Comparison of ENCODE assay signal across 15 cellular contexts in the genomic region with DNA sequence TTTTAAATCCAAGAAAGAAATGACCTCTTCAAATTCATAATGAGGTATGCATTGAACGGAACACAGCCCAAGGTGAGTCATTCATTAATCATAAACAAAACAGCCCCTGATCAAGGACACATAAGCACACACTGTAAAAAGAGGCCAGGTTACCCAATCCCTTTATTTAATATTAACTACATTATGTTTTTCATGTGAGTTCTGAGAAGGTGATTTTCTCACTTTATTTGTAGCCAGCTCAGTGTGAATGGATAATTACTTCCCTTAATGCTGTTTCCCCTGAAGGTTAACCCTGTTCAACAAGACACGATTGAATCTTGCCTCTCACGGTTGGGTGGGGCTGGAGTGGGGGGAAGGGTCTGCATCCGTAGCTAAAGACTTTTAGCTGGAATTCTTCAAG.
DNase-seq lines count a peak whose midpoint lies in the region; ATAC-seq and TF ChIP-seq lines count a peak whose summit lies in the region.
"Had no signal": no experiment of that assay in that cellular context is flagged by ENCODE, and none has a peak within 500 bp of the region (broad histone marks: within the 10 kb centered on the region; RNA-seq: fewer than 3 reads in every experiment).

No MANE protein-coding gene starts in this region.

- no peak overlapping the region for H3K27ac ChIP-seq in left lung
- H3K27ac ChIP-seq: gastroesophageal sphincter had no signal

- no peaks in the 10 kb centered on the region for H3K27me3 ChIP-seq in left lung

- peaks cover 9% of the 10 kb centered on the region for H3K4me1 Mint-ChIP-seq in progenitor cell of endocrine pancreas (ENCODE audit: low read depth)
- H3K4me1 Mint-ChIP-seq: activated CD4-positive, alpha-beta memory T cell treated with anti-CD3 and anti-CD28 coated beads, Interleukin-2, amount 10 ng/mL, durations not matched to agents 7 days and 5 days had no signal

- no peak overlapping the region for H3K27ac Mint-ChIP-seq in progenitor cell of endocrine pancreas
- H3K27ac Mint-ChIP-seq: activated CD4-positive, alpha-beta memory T cell treated with anti-CD3 and anti-CD28 coated beads, Interleukin-2, amount 10 ng/mL, durations not matched to agents 7 days and 5 days; activated naive CD4-positive, alpha-beta T cell treated with anti-CD3 and anti-CD28 coated beads for 36 hours had no signal

- peak; percentile 54 for ATAC-seq in HG03432 (IDR thresholded peaks at IDR 0.05; ENCODE audit: unreplicated experiment)
- peak; percentile 76 for ATAC-seq in left lung
- ATAC-seq in GM19467 (IDR thresholded peaks at IDR 0.05; ENCODE audit: unreplicated experiment), result no peak
- ATAC-seq in GM21576 (IDR thresholded peaks at IDR 0.05; ENCODE audit: unreplicated experiment), result no peak
- ATAC-seq: gastroesophageal sphincter, left colon, Right ventricle myocardium inferior had no signal

- no peaks in the 10 kb centered on the region for H3K4me1 ChIP-seq in left lung
- H3K4me1 ChIP-seq: gastroesophageal sphincter had no signal

- H3K36me3 Mint-ChIP-seq in progenitor cell of endocrine pancreas (ENCODE audit: insufficient read depth), result no peaks in the 10 kb centered on the region

- no peaks in the 10 kb centered on the region for H3K9me3 ChIP-seq in left lung
- H3K9me3 ChIP-seq: gastroesophageal sphincter had no signal

- no peak for TF ChIP-seq CTCF in choroid plexus epithelial cell (conservative IDR thresholded peaks at IDR 0.05; ENCODE audit: low read depth, low read length)
- TF ChIP-seq CTCF in left lung (IDR thresholded peaks at IDR 0.05), result no peak
- no peak for TF ChIP-seq CTCF in progenitor cell of endocrine pancreas (IDR thresholded peaks at IDR 0.05; ENCODE audit: unreplicated experiment)

- H3K4me3 ChIP-seq in choroid plexus epithelial cell (ENCODE audit: low read depth, low read length) (no peak overlapping the region), left lung (no peak overlapping the region)
- H3K4me3 ChIP-seq: gastroesophageal sphincter had no signal

- H3K27me3 Mint-ChIP-seq in progenitor cell of endocrine pancreas, result peaks cover 16% of the 10 kb centered on the region
- H3K27me3 Mint-ChIP-seq: activated CD4-positive, alpha-beta memory T cell treated with anti-CD3 and anti-CD28 coated beads, Interleukin-2, amount 10 ng/mL, durations not matched to agents 7 days and 5 days had no signal

- DNase-seq in COLO829 (ENCODE audit: low spot score), result peak; percentile 40
- peak; percentile 64 for DNase-seq in choroid plexus epithelial cell (ENCODE audit: low read depth)
- no peak for DNase-seq in left lung
- DNase-seq in 8988T, result no peak
- DNase-seq in progenitor cell of endocrine pancreas (ENCODE audit: low spot score, unreplicated experiment), result no peak
- DNase-seq: activated CD4-positive, alpha-beta memory T cell treated with anti-CD3 and anti-CD28 coated beads, Interleukin-2, amount 10 ng/mL, durations not matched to agents 7 days and 5 days; activated naive CD4-positive, alpha-beta T cell treated with anti-CD3 and anti-CD28 coated beads for 36 hours; left colon; NCI-H1105 treated with DMSO at 0.1 percent for 48 hours; T-helper 9 cell had no signal

- intact Hi-C loops in left lung (cut with DNase I), result no loop called here

- no peaks in the 10 kb centered on the region for H3K36me3 ChIP-seq in left lung
- H3K36me3 ChIP-seq: gastroesophageal sphincter had no signal

- no peaks in the 10 kb centered on the region for H3K9me3 Mint-ChIP-seq in progenitor cell of endocrine pancreas (ENCODE audit: low read depth)

- H3K4me3 Mint-ChIP-seq in progenitor cell of endocrine pancreas (ENCODE audit: low read depth), result no peak overlapping the region
- H3K4me3 Mint-ChIP-seq: activated CD4-positive, alpha-beta memory T cell treated with anti-CD3 and anti-CD28 coated beads, Interleukin-2, amount 10 ng/mL, durations not matched to agents 7 days and 5 days; activated naive CD4-positive, alpha-beta T cell treated with anti-CD3 and anti-CD28 coated beads for 36 hours had no signal

Comparison
In these comparisons a context has a peak if more than half of its experiments do, and no peak if none do; other contexts are left out.
1. DNase-seq: peak in COLO829 (single experiment) and choroid plexus epithelial cell (single experiment); none in left lung (0 of 2), 8988T (single experiment) and progenitor cell of endocrine pancreas (single experiment).
2. ATAC-seq: peak in HG03432 (single experiment) and left lung (single experiment); none in GM19467 (single experiment) and GM21576 (single experiment).